Comparison of ENCODE assay signal across 14 cellular contexts in the genomic region with DNA sequence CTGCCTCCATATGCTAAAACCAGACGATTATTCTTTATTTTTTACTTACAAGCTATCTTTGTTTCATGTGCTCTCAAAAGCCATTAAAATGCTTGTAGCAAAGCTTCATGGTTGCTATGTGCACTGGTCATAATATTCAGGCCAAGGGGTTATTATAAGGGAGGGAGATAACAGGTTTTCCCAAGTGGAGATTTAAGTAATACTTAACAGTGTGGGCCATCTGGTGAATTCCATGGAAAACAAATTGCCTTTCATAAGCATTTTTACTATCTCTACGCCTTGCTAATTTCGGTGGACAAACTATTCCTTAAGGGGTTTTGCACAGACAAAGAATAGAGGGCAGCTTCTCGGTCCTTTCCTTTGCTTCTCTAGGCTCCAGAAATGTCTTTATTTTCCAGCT.
DNase-seq lines count a peak whose midpoint lies in the region; ATAC-seq and TF ChIP-seq lines count a peak whose summit lies in the region.
"Had no signal": no experiment of that assay in that cellular context is flagged by ENCODE, and none has a peak within 500 bp of the region (broad histone marks: within the 10 kb centered on the region; RNA-seq: fewer than 3 reads in every experiment).

No MANE protein-coding gene starts in this region.

- peak overlapping the region; percentile 36 for H3K27ac ChIP-seq in endodermal cell (ENCODE audit: low read depth, low read length)

- WGBS in endodermal cell (ENCODE audit: insufficient coverage in 1 of 2, insufficient read length in 1 of 2), 2 experiments: 87 to 90% methylated on average over 3 to 4 of the region's 4 CpGs

- POLR2A ChIA-PET in MCF 10A (lab: Yijun Ruan, JAX): no interaction called here

- H3K4me1 Mint-ChIP-seq in endodermal cell (peaks cover 11% of the 10 kb centered on the region), MCF 10A (ENCODE audit: insufficient read depth, unreplicated experiment) (no peaks in the 10 kb centered on the region)
- H3K4me1 Mint-ChIP-seq: B cell; CD4-positive, alpha-beta memory T cell had no signal

- no peak overlapping the region for H3K9ac ChIP-seq in endodermal cell (ENCODE audit: extremely low read depth, low read length, poor library complexity, severe bottlenecking)

- no peak overlapping the region for H3K27ac Mint-ChIP-seq in endodermal cell
- no peak overlapping the region for H3K27ac Mint-ChIP-seq in MCF 10A (ENCODE audit: low read depth, unreplicated experiment)
- H3K27ac Mint-ChIP-seq: B cell; CD4-positive, alpha-beta memory T cell had no signal

- H3K4me3 ChIP-seq in endodermal cell (ENCODE audit: low read length): no peak overlapping the region
- H3K4me3 ChIP-seq: HAP-1 had no signal

- intact Hi-C loops in Right ventricle myocardium inferior (cut with DNase I) (no loop called here), cardiac septum (cut with DNase I) (no loop called here), MCF 10A (cut with micrococcal nuclease) (no loop called here)

- TF ChIP-seq CTCF in endodermal cell (conservative IDR thresholded peaks at IDR 0.05) (no peak), MCF 10A (IDR thresholded peaks at IDR 0.05; ENCODE audit: unreplicated experiment) (no peak)

- H3K27me3 Mint-ChIP-seq in endodermal cell (ENCODE audit: insufficient read depth) (peaks cover 3% of the 10 kb centered on the region), MCF 10A (ENCODE audit: insufficient read depth, unreplicated experiment) (peaks cover 34% of the 10 kb centered on the region)

- no peaks in the 10 kb centered on the region for H3K9me3 ChIP-seq in endodermal cell (ENCODE audit: control insufficient read depth, low read length)
- H3K9me3 ChIP-seq: HAP-1 had no signal

- H3K4me3 Mint-ChIP-seq in endodermal cell (no peak overlapping the region), MCF 10A (ENCODE audit: unreplicated experiment) (no peak overlapping the region)
- H3K4me3 Mint-ChIP-seq: B cell; CD4-positive, alpha-beta memory T cell had no signal

- no peaks in the 10 kb centered on the region for H3K36me3 ChIP-seq in endodermal cell (ENCODE audit: control insufficient read depth, insufficient read depth, low read length)
- H3K36me3 ChIP-seq: HAP-1 had no signal

- DNase-seq in Right ventricle myocardium inferior (ENCODE audit: missing footprints) (no peak), cardiac septum (ENCODE audit: low spot score) (no peak), NCI-H1092 treated with DMSO at 0.1 percent for 48 hours (lab: John Stamatoyannopoulos, UW) (peak; percentile 45), NCI-H524 treated with DMSO at 0.1 percent for 48 hours (lab: John Stamatoyannopoulos, UW) (peak; percentile 77), endodermal cell (no peak), MCF 10A (ENCODE audit: unreplicated experiment) (no peak)
- DNase-seq: C1 segment of cervical spinal cord; CD4-positive, alpha-beta memory T cell; DMS153; DMS79 treated with DMSO at 0.1 percent for 48 hours; GDM1 had no signal

- CTCF ChIA-PET in MCF 10A (lab: Yijun Ruan, JAX): interaction anchor here (0.9 to 1.2 kb wide), 3 partner anchors 9 to 71 kb away, joined by 3 to 4 read pairs (median 3); no protein-coding TSS in a partner anchor

- peak; percentile 79 for ATAC-seq in Right ventricle myocardium inferior
- ATAC-seq in HG03159 (IDR thresholded peaks at IDR 0.05; ENCODE audit: unreplicated experiment): no peak

- BruUV-seq in MCF 10A (replicated peaks; lab: Mats Ljungman, UMichigan): no TSS peak

- H3K4me1 ChIP-seq in endodermal cell (ENCODE audit: control insufficient read depth, insufficient read depth, low read length): no peaks in the 10 kb centered on the region
- H3K4me1 ChIP-seq: HAP-1 had no signal

- no peaks in the 10 kb centered on the region for H3K36me3 Mint-ChIP-seq in endodermal cell (ENCODE audit: low read depth)
- H3K36me3 Mint-ChIP-seq in MCF 10A (ENCODE audit: insufficient read depth, unreplicated experiment): no peaks in the 10 kb centered on the region
- H3K36me3 Mint-ChIP-seq: CD4-positive, alpha-beta memory T cell had no signal

- H3K9me3 Mint-ChIP-seq in endodermal cell (no peaks in the 10 kb centered on the region), MCF 10A (ENCODE audit: unreplicated experiment) (no peaks in the 10 kb centered on the region)

- H3K27me3 ChIP-seq in endodermal cell (ENCODE audit: control insufficient read depth, insufficient read depth, low read length, poor library complexity, severe bottlenecking): no peaks in the 10 kb centered on the region

Comparison
In these comparisons a context has a peak if more than half of its experiments do, and no peak if none do; other contexts are left out.
1. DNase-seq: peak in NCI-H1092 treated with DMSO at 0.1 percent for 48 hours (single experiment) and NCI-H524 treated with DMSO at 0.1 percent for 48 hours (single experiment); none in Right ventricle myocardium inferior (single experiment), cardiac septum (single experiment), endodermal cell (single experiment) and MCF 10A (single experiment).